ENCODE assay signal across 1 cellular context in the genomic region with DNA sequence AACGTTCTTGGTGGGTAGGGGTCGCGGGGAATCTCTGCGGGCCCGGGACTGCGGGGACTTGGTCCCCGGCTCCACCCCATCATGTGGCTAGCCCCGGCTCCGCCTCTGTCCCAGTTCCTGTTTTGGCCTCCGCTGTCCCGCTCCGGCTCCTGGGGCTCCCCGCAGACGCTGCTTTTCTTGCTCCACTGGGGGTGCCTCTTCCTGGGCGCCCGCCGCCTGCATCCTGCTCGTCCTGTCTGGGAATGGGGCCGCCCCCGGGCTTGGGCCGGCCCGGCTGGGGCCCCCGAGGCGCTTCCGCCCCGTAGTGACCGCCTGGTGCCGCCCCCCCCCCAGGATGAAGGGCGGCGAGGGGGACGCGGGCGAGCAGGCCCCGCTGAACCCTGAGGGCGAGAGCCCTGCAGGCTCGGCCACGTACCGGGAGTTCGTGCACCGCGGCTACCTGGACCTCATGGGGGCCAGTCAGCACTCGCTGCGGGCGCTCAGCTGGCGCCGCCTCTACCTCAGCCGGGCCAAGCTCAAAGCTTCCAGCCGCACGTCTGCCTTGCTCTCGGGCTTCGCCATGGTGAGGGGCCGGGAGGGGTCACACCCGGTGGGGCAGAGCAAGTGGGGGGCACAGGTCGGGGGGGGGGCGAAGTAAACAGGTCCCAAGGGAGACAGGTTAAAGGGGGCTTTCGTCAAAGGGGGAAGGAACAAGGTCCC.
A peak's percentile ranks its signal among the peaks of the same experiment; 100 is the strongest.
TF ChIP-seq lines count a peak whose summit lies in the region.

TSS of gene ORAI3 (plus strand) at position 113 of the 699 bp plus-strand sequence. CDS start at position 335, 222 bp downstream.

TF ChIP-seq in K562, 482 proteins besides CTCF, POLR2A, EP300 and RAD21 (continued from another document and continues in another):
- TF ChIP-seq NFE2L1 (tag; IDR thresholded peaks at IDR 0.05; ENCODE audit: borderline replicate concordance, low read depth) (no peak), ZNF57 (CRISPR knock-in tag; IDR thresholded peaks at IDR 0.05) (no peak), HDGF (IDR thresholded peaks at IDR 0.05) (no peak), HBP1 (CRISPR knock-in tag; IDR thresholded peaks at IDR 0.05) (no peak), ZFPM2 (CRISPR knock-in tag; IDR thresholded peaks at IDR 0.05) (no peak), HMG20A (CRISPR knock-in tag; conservative IDR thresholded peaks at IDR 0.05) (no peak), CBFB (CRISPR knock-in tag; IDR thresholded peaks at IDR 0.05) (no peak), PTRF (tag; IDR thresholded peaks at IDR 0.05) (no peak), NR3C1 (CRISPR knock-in tag; IDR thresholded peaks at IDR 0.05) (no peak; the same call in 1 of the 2 replicates), BRD9 (IDR thresholded peaks at IDR 0.05; ENCODE audit: low read depth, partially characterized antibody) (no peak), RCOR1 (IDR thresholded peaks at IDR 0.05; ENCODE audit: borderline replicate concordance in 1 of 2, low read depth in 2 of 2, low read length in 2 of 2) (no peak), DDX20 (tag; IDR thresholded peaks at IDR 0.05; ENCODE audit: low read depth) (no peak), KDM4B (IDR thresholded peaks at IDR 0.05; ENCODE audit: borderline replicate concordance in 2 of 2, low read depth in 1 of 2) (no peak), ELF4 (CRISPR knock-in tag; IDR thresholded peaks at IDR 0.05) (no peak; the same call in 1 of the 2 replicates), ZNF212 (CRISPR knock-in tag; IDR thresholded peaks at IDR 0.05) (no peak), CBFA2T3 (IDR thresholded peaks at IDR 0.05) (no peak), MEF2D (tag; conservative IDR thresholded peaks at IDR 0.05; ENCODE audit: low read depth) (no peak), ZNF699 (CRISPR knock-in tag; IDR thresholded peaks at IDR 0.05; ENCODE audit: insufficient replicate concordance) (no peak), TCF15 (CRISPR knock-in tag; IDR thresholded peaks at IDR 0.05) (no peak), GABPB2 (CRISPR knock-in tag; conservative IDR thresholded peaks at IDR 0.05) (no peak), ZEB2 (IDR thresholded peaks at IDR 0.05) (peak; percentile 26; the same call in 1 of the 2 replicates), ZNF143 (CRISPR knock-in tag; IDR thresholded peaks at IDR 0.05) (no peak), ZBTB2 (IDR thresholded peaks at IDR 0.05) (no peak), ZNF239 (CRISPR knock-in tag; IDR thresholded peaks at IDR 0.05) (no peak), SMARCC2 (IDR thresholded peaks at IDR 0.05; ENCODE audit: low read depth) (no peak), ZNF384 (IDR thresholded peaks at IDR 0.05; ENCODE audit: low read depth, low read length) (no peak), TARDBP (IDR thresholded peaks at IDR 0.05) (peak; percentile 81; the same call in 1 of the 2 replicates), SMARCE1 (IDR thresholded peaks at IDR 0.05) (no peak), HMG20B (CRISPR knock-in tag; IDR thresholded peaks at IDR 0.05) (no peak), NR4A1 (CRISPR knock-in tag; IDR thresholded peaks at IDR 0.05) (no peak), NR4A1 (tag; IDR thresholded peaks at IDR 0.05) (no peak), CCNT2 (IDR thresholded peaks at IDR 0.05; ENCODE audit: borderline replicate concordance, extremely low read depth, insufficient read length, low read depth, low read length) (peak; percentile 71), MEF2A (IDR thresholded peaks at IDR 0.05; ENCODE audit: control insufficient read depth, low read depth, low read length) (no peak), HES1 (IDR thresholded peaks at IDR 0.05; ENCODE audit: low read depth) (no peak), ZNF280B (CRISPR knock-in tag; IDR thresholded peaks at IDR 0.05) (no peak), ZNF431 (CRISPR knock-in tag; IDR thresholded peaks at IDR 0.05) (no peak), ZNF274 (IDR thresholded peaks at IDR 0.05; ENCODE audit: borderline replicate concordance, low read depth, low read length) (no peak), NCOA2 (IDR thresholded peaks at IDR 0.05; ENCODE audit: partially characterized antibody in 2 of 2) (no peak), GATAD2A (IDR thresholded peaks at IDR 0.05) (no peak), SETDB1 (IDR thresholded peaks at IDR 0.05; ENCODE audit: low read length) (no peak), SRSF1 (IDR thresholded peaks at IDR 0.05; ENCODE audit: low read depth, low read length) (no peak), ZKSCAN8 (CRISPR knock-in tag; IDR thresholded peaks at IDR 0.05) (no peak), ZNF347 (CRISPR knock-in tag; IDR thresholded peaks at IDR 0.05; ENCODE audit: low read depth) (no peak), NR2C1 (IDR thresholded peaks at IDR 0.05) (no peak), NR2C1 (tag; IDR thresholded peaks at IDR 0.05) (no peak), ARID3A (IDR thresholded peaks at IDR 0.05; ENCODE audit: borderline replicate concordance, low read depth, low read length) (no peak)
- TF ChIP-seq, protein P1, sequence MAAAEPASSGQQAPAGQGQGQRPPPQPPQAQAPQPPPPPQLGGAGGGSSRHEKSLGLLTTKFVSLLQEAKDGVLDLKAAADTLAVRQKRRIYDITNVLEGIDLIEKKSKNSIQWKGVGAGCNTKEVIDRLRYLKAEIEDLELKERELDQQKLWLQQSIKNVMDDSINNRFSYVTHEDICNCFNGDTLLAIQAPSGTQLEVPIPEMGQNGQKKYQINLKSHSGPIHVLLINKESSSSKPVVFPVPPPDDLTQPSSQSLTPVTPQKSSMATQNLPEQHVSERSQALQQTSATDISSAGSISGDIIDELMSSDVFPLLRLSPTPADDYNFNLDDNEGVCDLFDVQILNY (CRISPR knock-in tag; IDR thresholded peaks at IDR 0.05): no peak
- TF ChIP-seq, protein P2, sequence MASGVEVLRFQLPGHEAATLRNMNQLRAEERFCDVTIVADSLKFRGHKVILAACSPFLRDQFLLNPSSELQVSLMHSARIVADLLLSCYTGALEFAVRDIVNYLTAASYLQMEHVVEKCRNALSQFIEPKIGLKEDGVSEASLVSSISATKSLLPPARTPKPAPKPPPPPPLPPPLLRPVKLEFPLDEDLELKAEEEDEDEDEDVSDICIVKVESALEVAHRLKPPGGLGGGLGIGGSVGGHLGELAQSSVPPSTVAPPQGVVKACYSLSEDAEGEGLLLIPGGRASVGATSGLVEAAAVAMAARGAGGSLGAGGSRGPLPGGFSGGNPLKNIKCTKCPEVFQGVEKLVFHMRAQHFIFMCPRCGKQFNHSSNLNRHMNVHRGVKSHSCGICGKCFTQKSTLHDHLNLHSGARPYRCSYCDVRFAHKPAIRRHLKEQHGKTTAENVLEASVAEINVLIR (CRISPR knock-in tag; IDR thresholded peaks at IDR 0.05): no peak
- TF ChIP-seq, protein P3, sequence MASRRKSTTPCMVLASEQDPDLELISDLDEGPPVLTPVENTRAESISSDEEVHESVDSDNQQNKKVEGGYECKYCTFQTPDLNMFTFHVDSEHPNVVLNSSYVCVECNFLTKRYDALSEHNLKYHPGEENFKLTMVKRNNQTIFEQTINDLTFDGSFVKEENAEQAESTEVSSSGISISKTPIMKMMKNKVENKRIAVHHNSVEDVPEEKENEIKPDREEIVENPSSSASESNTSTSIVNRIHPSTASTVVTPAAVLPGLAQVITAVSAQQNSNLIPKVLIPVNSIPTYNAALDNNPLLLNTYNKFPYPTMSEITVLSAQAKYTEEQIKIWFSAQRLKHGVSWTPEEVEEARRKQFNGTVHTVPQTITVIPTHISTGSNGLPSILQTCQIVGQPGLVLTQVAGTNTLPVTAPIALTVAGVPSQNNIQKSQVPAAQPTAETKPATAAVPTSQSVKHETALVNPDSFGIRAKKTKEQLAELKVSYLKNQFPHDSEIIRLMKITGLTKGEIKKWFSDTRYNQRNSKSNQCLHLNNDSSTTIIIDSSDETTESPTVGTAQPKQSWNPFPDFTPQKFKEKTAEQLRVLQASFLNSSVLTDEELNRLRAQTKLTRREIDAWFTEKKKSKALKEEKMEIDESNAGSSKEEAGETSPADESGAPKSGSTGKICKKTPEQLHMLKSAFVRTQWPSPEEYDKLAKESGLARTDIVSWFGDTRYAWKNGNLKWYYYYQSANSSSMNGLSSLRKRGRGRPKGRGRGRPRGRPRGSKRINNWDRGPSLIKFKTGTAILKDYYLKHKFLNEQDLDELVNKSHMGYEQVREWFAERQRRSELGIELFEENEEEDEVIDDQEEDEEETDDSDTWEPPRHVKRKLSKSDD (conservative IDR thresholded peaks at IDR 0.05; ENCODE audit: low read length): no peak
- TF ChIP-seq, protein P4, sequence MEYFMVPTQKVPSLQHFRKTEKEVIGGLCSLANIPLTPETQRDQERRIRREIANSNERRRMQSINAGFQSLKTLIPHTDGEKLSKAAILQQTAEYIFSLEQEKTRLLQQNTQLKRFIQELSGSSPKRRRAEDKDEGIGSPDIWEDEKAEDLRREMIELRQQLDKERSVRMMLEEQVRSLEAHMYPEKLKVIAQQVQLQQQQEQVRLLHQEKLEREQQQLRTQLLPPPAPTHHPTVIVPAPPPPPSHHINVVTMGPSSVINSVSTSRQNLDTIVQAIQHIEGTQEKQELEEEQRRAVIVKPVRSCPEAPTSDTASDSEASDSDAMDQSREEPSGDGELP (CRISPR knock-in tag; IDR thresholded peaks at IDR 0.05; ENCODE audit: borderline replicate concordance): peak; percentile 45; the same call in 1 of the 2 replicates
- TF ChIP-seq, protein P5, sequence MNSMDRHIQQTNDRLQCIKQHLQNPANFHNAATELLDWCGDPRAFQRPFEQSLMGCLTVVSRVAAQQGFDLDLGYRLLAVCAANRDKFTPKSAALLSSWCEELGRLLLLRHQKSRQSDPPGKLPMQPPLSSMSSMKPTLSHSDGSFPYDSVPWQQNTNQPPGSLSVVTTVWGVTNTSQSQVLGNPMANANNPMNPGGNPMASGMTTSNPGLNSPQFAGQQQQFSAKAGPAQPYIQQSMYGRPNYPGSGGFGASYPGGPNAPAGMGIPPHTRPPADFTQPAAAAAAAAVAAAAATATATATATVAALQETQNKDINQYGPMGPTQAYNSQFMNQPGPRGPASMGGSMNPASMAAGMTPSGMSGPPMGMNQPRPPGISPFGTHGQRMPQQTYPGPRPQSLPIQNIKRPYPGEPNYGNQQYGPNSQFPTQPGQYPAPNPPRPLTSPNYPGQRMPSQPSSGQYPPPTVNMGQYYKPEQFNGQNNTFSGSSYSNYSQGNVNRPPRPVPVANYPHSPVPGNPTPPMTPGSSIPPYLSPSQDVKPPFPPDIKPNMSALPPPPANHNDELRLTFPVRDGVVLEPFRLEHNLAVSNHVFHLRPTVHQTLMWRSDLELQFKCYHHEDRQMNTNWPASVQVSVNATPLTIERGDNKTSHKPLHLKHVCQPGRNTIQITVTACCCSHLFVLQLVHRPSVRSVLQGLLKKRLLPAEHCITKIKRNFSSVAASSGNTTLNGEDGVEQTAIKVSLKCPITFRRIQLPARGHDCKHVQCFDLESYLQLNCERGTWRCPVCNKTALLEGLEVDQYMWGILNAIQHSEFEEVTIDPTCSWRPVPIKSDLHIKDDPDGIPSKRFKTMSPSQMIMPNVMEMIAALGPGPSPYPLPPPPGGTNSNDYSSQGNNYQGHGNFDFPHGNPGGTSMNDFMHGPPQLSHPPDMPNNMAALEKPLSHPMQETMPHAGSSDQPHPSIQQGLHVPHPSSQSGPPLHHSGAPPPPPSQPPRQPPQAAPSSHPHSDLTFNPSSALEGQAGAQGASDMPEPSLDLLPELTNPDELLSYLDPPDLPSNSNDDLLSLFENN (IDR thresholded peaks at IDR 0.05; ENCODE audit: low read depth in 2 of 2, low read length in 2 of 2): no peak
